ENCODE assay signal across 2 cellular contexts in genomic region chr1:182910143-182910542, GRCh38.
TF ChIP-seq lines count a peak whose summit lies in the region.

No MANE protein-coding gene starts in this region.

TF ChIP-seq in A549, 52 proteins besides CTCF, POLR2A, EP300 and RAD21 (continued from another document):
- TF ChIP-seq JUNB (IDR thresholded peaks at IDR 0.05) (no peak), KDM1A (IDR thresholded peaks at IDR 0.05; ENCODE audit: low read depth) (no peak), HEYL (CRISPR knock-in tag; IDR thresholded peaks at IDR 0.05) (no peak), EHMT2 (IDR thresholded peaks at IDR 0.05; ENCODE audit: low read depth) (no peak), MAX (IDR thresholded peaks at IDR 0.05) (no peak), ESRRA (IDR thresholded peaks at IDR 0.05; ENCODE audit: borderline replicate concordance, low read length) (no peak), KDM5A (IDR thresholded peaks at IDR 0.05) (no peak), HES2 (IDR thresholded peaks at IDR 0.05) (no peak), TP53 (CRISPR knock-in tag; IDR thresholded peaks at IDR 0.05) (no peak)

TF ChIP-seq in GM23338, 12 proteins besides CTCF, POLR2A, EP300 and RAD21 (continued from another document):
- TF ChIP-seq REST (IDR thresholded peaks at IDR 0.05; ENCODE audit: unreplicated experiment): no peak
